ENCODE assay signal across 15 cellular contexts in genomic region chr16:2216330-2216729, GRCh38. TPM values are rescaled to one million over a fixed set of nuclear protein-coding genes. Genes with fewer than 3 reads are reported as not detected.
DNase-seq lines count a peak whose midpoint lies in the region; ATAC-seq, FAIRE-seq and TF ChIP-seq lines count a peak whose summit lies in the region.
"Had no signal": no experiment of that assay in that cellular context is flagged by ENCODE, and none has a peak within 500 bp of the region (broad histone marks: within the 10 kb centered on the region; RNA-seq: fewer than 3 reads in every experiment).

No MANE protein-coding gene starts in this region.

- H3K9ac ChIP-seq in H1 (replicated peaks in 1 of 4; ENCODE audit: extremely low read depth in 1 of 4, low read depth in 3 of 4, low read length in 3 of 4) = no peak overlapping the region; a peak in 1 of 7 replicates

- no TSS peak for BruUV-seq in Panc1 (replicated peaks; lab: Mats Ljungman, UMichigan)

- no peak overlapping the region for H3K23ac ChIP-seq in H1 (ENCODE audit: insufficient read length)

- DNase-seq in activated naive CD4-positive, alpha-beta T cell treated with anti-CD3 and anti-CD28 coated beads for 36 hours = no peak
- no peak for DNase-seq in activated naive CD4-positive, alpha-beta T cell treated with anti-CD3 and anti-CD28 coated beads, Interleukin-2, amount 50 U/mL, for 16 hours
- DNase-seq in Panc1 (ENCODE audit: low read depth, low spot score) (no peak), H1 (ENCODE audit: low read depth in 1 of 2, low spot score in 2 of 2) (no peak), sigmoid colon (no peak), SJCRH30 (no peak), GM19238 (ENCODE audit: insufficient read length, low spot score) (no peak)
- no peak for DNase-seq in stimulated activated effector memory CD8-positive, alpha-beta T cell treated with anti-CD3 and anti-CD28 coated beads, Interleukin-12 subunit alpha, Interleukin-12 subunit beta, amount 100 ng/mL, for 72 hours (ENCODE audit: low spot score in 2 of 2)
- DNase-seq: activated CD4-positive, CD25-positive, alpha-beta regulatory T cell; dermis blood vessel endothelial cell; GDM1; NCI-H1417; NCI-H510A; SHP77 treated with DMSO at 0.1 percent for 48 hours had no signal

- H3K9me3 ChIP-seq in Panc1 (ENCODE audit: control insufficient read depth, insufficient read depth, low read depth, low read length) (no peaks in the 10 kb centered on the region), H1 (ENCODE audit: insufficient read depth in 2 of 2, low read depth in 1 of 2, low read length in 1 of 2) (no peaks in the 10 kb centered on the region), sigmoid colon (no peaks in the 10 kb centered on the region), SJCRH30 (replicated peaks) (no peaks in the 10 kb centered on the region)

- H2BK20ac ChIP-seq in H1 (ENCODE audit: low read length) = no peak overlapping the region

- FAIRE-seq in H1 (lab: Jason Lieb, UNC) = no peak
- FAIRE-seq: keratinocyte had no signal

- peaks cover 4% of the 10 kb centered on the region; the same call in 1 of the 2 replicates for H3K79me1 ChIP-seq in H1 (ENCODE audit: low read depth, low read length)

- no peak overlapping the region; the same call in 1 of the 2 replicates for H2BK5ac ChIP-seq in H1 (ENCODE audit: low read depth, low read length)

- H3K4me3 ChIP-seq in Panc1 (ENCODE audit: low read depth in 2 of 2, low read length in 2 of 2) (peak overlapping the region; percentile 6 to 94; a peak in 3 of 4 replicates), H1 (ENCODE audit: extremely low read depth in 1 of 4, insufficient read depth in 2 of 4, low read depth in 3 of 4, low read length in 4 of 4) (peak overlapping the region in 2 of 4 experiments; percentile 10 to 98; a peak in 4 of 8 replicates), sigmoid colon (no peak overlapping the region), SJCRH30 (no peak overlapping the region)

- CTCF ChIA-PET in activated naive CD4-positive, alpha-beta T cell treated with anti-CD3 and anti-CD28 coated beads for 36 hours (lab: Charles Lee) = interaction anchor here (0.6 to 2.4 kb wide), 3 partner anchors 21 to 212 kb away, joined by 4 to 10 read pairs (median 5); no protein-coding TSS in a partner anchor
- CTCF ChIA-PET in Panc1 (lab: Charles Lee) = no interaction called here
- CTCF ChIA-PET in H1 (lab: Charles Lee; ENCODE audit: partially characterized antibody) = interaction anchor here (0.9 kb wide), 1 partner anchor 75 kb away, joined by 3 read pairs; no protein-coding TSS in a partner anchor

- peaks cover 8 to 26% of the 10 kb centered on the region in 2 experiments for H4K20me1 ChIP-seq in H1 (replicated peaks in 1 of 2; ENCODE audit: control insufficient read depth in 1 of 2, insufficient read depth in 2 of 2, low read length in 2 of 2)

- TF ChIP-seq POLR2A in H1 (IDR thresholded peaks at IDR 0.05; ENCODE audit: control extremely low read depth in 1 of 2, low read depth in 2 of 2, low read length in 2 of 2) = no peak
- no peak for TF ChIP-seq POLR2A in sigmoid colon (IDR thresholded peaks at IDR 0.05)

- peak overlapping the region; percentile 81; the same call in 1 of the 2 replicates for H2BK12ac ChIP-seq in H1 (ENCODE audit: low read depth, low read length)

- H3K4me1 Mint-ChIP-seq in activated naive CD4-positive, alpha-beta T cell treated with anti-CD3 and anti-CD28 coated beads for 36 hours (ENCODE audit: low read depth) = peaks cover 22% of the 10 kb centered on the region
- peaks cover 21% of the 10 kb centered on the region for H3K4me1 Mint-ChIP-seq in stimulated activated effector memory CD8-positive, alpha-beta T cell treated with anti-CD3 and anti-CD28 coated beads, Interleukin-12 subunit alpha, Interleukin-12 subunit beta, amount 100 ng/mL, for 72 hours

- peak overlapping the region; percentile 83 for H3K4me3 Mint-ChIP-seq in activated naive CD4-positive, alpha-beta T cell treated with anti-CD3 and anti-CD28 coated beads for 36 hours
- peak overlapping the region; percentile 75 for H3K4me3 Mint-ChIP-seq in stimulated activated effector memory CD8-positive, alpha-beta T cell treated with anti-CD3 and anti-CD28 coated beads, Interleukin-12 subunit alpha, Interleukin-12 subunit beta, amount 100 ng/mL, for 72 hours

- TF ChIP-seq CTCF in Panc1 (IDR thresholded peaks at IDR 0.05) = no peak
- no peak for TF ChIP-seq CTCF in H1 (IDR thresholded peaks at IDR 0.05; ENCODE audit: control extremely low read depth in 1 of 3, insufficient read depth in 1 of 3, low read depth in 1 of 3, low read length in 3 of 3)
- no peak for TF ChIP-seq CTCF in sigmoid colon (IDR thresholded peaks at IDR 0.05)

- H3K27ac Mint-ChIP-seq in activated naive CD4-positive, alpha-beta T cell treated with anti-CD3 and anti-CD28 coated beads for 36 hours = no peak overlapping the region
- H3K27ac Mint-ChIP-seq in stimulated activated effector memory CD8-positive, alpha-beta T cell treated with anti-CD3 and anti-CD28 coated beads, Interleukin-12 subunit alpha, Interleukin-12 subunit beta, amount 100 ng/mL, for 72 hours = peak overlapping the region; percentile 82

- H3K4me1 ChIP-seq in Panc1 (ENCODE audit: control insufficient read depth, insufficient read depth, low read length) (peaks cover 17% of the 10 kb centered on the region), H1 (replicated peaks in 1 of 4; ENCODE audit: control insufficient read depth in 3 of 4, insufficient read depth in 4 of 4, low read length in 3 of 4) (peaks cover 0 to 11% (median 3%) of the 10 kb centered on the region in 4 experiments; a peak in 5 of 7 replicates), sigmoid colon (peaks cover 0 to 26% (median 24%) of the 10 kb centered on the region in 4 donors), SJCRH30 (peaks cover 5% of the 10 kb centered on the region; the same call in 1 of the 2 replicates)

- peak overlapping the region; percentile 95 for H4K91ac ChIP-seq in H1 (replicated peaks; ENCODE audit: insufficient read length, low read length)

- peak overlapping the region; percentile 78 for H2BK120ac ChIP-seq in H1 (replicated peaks; ENCODE audit: low read depth, low read length)

- in situ Hi-C loops in Panc1 (cut with HindIII; ENCODE audit: low pct_unique_long_range_greater_than_20kb, low sequenced_read_pairs) = no loop called here

- peaks cover 9% of the 10 kb centered on the region for H3K23me2 ChIP-seq in H1 (ENCODE audit: low read depth, low read length)

- peak overlapping the region; percentile 96 for H3K4ac ChIP-seq in H1 (replicated peaks; ENCODE audit: insufficient read length, low read depth, low read length)

- H3K14ac ChIP-seq in H1 (ENCODE audit: insufficient read length) = no peak overlapping the region

- WGBS in H1 (ENCODE audit: extremely low coverage in 1 of 2, insufficient coverage in 1 of 2, insufficient read length in 1 of 2, insufficient replicate concordance in 2 of 2, low coverage in 1 of 2, low lambda C conversion rate in 2 of 2, missing lambda C conversion rate in 1 of 2), 2 experiments = 100% methylated on average over 4 of the region's 4 CpGs; no CpG with 5 or more reads in 1 of the 2 experiments
- WGBS in sigmoid colon, 2 donors = 76 to 93% methylated on average over 4 of the region's 4 CpGs

- H3K79me2 ChIP-seq in H1 (ENCODE audit: control insufficient read depth in 1 of 2, insufficient read depth in 2 of 2, low read length in 2 of 2) = peaks cover 3 to 18% of the 10 kb centered on the region in 2 experiments; a peak in 3 of 4 replicates

- H4K5ac ChIP-seq in H1 (ENCODE audit: insufficient read length, low read depth, low read length) = no peak overlapping the region

- no peak overlapping the region for H3K18ac ChIP-seq in H1 (ENCODE audit: extremely low read depth, low read length)

- intact Hi-C loops in activated naive CD4-positive, alpha-beta T cell treated with anti-CD3 and anti-CD28 coated beads for 36 hours (cut with micrococcal nuclease) = loop anchor here (10.0 kb wide), 1 partner anchor 208 kb away; the partner anchor contains the start of gene CCNF
- intact Hi-C loops in Panc1 (cut with micrococcal nuclease; ENCODE audit: unreplicated experiment) (no loop called here), sigmoid colon (cut with DNase I) (no loop called here)

- no peaks in the 10 kb centered on the region for H3K27me3 Mint-ChIP-seq in activated naive CD4-positive, alpha-beta T cell treated with anti-CD3 and anti-CD28 coated beads for 36 hours (ENCODE audit: low read depth)

- H2AK5ac ChIP-seq in H1 (ENCODE audit: low read depth, low read length) = 0 out of 2 replicates have a peak overlapping the region, but pooled peaks have one; percentile 65

- peak overlapping the region; percentile 99 for H3K27ac ChIP-seq in Panc1 (ENCODE audit: low read length)
- no peak overlapping the region for H3K27ac ChIP-seq in H1 (ENCODE audit: low read depth, low read length)
- H3K27ac ChIP-seq in sigmoid colon = peak overlapping the region in 1 of 4 donors; percentile 93
- H3K27ac ChIP-seq in SJCRH30 = no peak overlapping the region

- no peak for TF ChIP-seq EP300 in H1 (IDR thresholded peaks at IDR 0.05; ENCODE audit: borderline replicate concordance in 1 of 2, low read depth in 2 of 2, low read length in 2 of 2)
- no peak for TF ChIP-seq EP300 in sigmoid colon (IDR thresholded peaks at IDR 0.05)

- H3K27me3 ChIP-seq in Panc1 (ENCODE audit: control insufficient read depth, insufficient read depth, low read length) = no peaks in the 10 kb centered on the region
- H3K27me3 ChIP-seq in H1 (replicated peaks in 1 of 4; ENCODE audit: control insufficient read depth in 3 of 4, extremely low read depth in 1 of 4, insufficient read depth in 3 of 4, low read length in 3 of 4) = no peaks in the 10 kb centered on the region
- H3K27me3 ChIP-seq in sigmoid colon = no peaks in the 10 kb centered on the region
- no peaks in the 10 kb centered on the region for H3K27me3 ChIP-seq in SJCRH30

- H2AFZ ChIP-seq in H1 (ENCODE audit: low read length) = no peak overlapping the region

- POLR2A ChIA-PET in Panc1 (lab: Charles Lee) (interaction anchor here (0.6 kb wide), 1 partner anchor 43 kb away, joined by 4 read pairs; no protein-coding TSS in a partner anchor), H1 (lab: Charles Lee; ENCODE audit: partially characterized antibody) (interaction anchor here (1.0 to 15.1 kb wide), 6 partner anchors 10 to 63 kb away, joined by 3 to 156 read pairs (median 4); partner anchors contain the start of genes ECI1 and TRAF7)

- H3K9me3 Mint-ChIP-seq in activated naive CD4-positive, alpha-beta T cell treated with anti-CD3 and anti-CD28 coated beads for 36 hours = no peaks in the 10 kb centered on the region
- H3K9me3 Mint-ChIP-seq in stimulated activated effector memory CD8-positive, alpha-beta T cell treated with anti-CD3 and anti-CD28 coated beads, Interleukin-12 subunit alpha, Interleukin-12 subunit beta, amount 100 ng/mL, for 72 hours = no peaks in the 10 kb centered on the region

- no peak for TF ChIP-seq RAD21 in H1 (IDR thresholded peaks at IDR 0.05 in 1 of 2, conservative IDR thresholded peaks at IDR 0.05 in 1 of 2; ENCODE audit: low read depth in 2 of 2, low read length in 2 of 2)

- H4K8ac ChIP-seq in H1 (ENCODE audit: extremely low read depth, insufficient read depth, low read length) = 0 out of 2 replicates have a peak overlapping the region, but pooled peaks have one; percentile 73

- H3K56ac ChIP-seq in H1 (replicated peaks; ENCODE audit: insufficient read length, low read depth, low read length) = no peak overlapping the region

- no peak for ATAC-seq in Panc1
- ATAC-seq in stimulated activated effector memory CD8-positive, alpha-beta T cell treated with anti-CD3 and anti-CD28 coated beads, Interleukin-12 subunit alpha, Interleukin-12 subunit beta, amount 100 ng/mL, for 72 hours = no peak

- peaks cover 3% of the 10 kb centered on the region; the same call in 1 of the 2 replicates for H3K36me3 ChIP-seq in Panc1 (ENCODE audit: control insufficient read depth, insufficient read depth, low read length)
- H3K36me3 ChIP-seq in H1 (ENCODE audit: control insufficient read depth in 2 of 4, insufficient read depth in 4 of 4, low read length in 3 of 4) = peaks cover 4 to 9% (median 6%) of the 10 kb centered on the region in 4 experiments; a peak in 5 of 8 replicates
- H3K36me3 ChIP-seq in sigmoid colon = peaks cover 0 to 4% (median 2%) of the 10 kb centered on the region in 4 donors
- 0 out of 2 replicates have a peak, but pooled peaks cover 2% of the 10 kb centered on the region for H3K36me3 ChIP-seq in SJCRH30

- H3K4me2 ChIP-seq in H1 (ENCODE audit: insufficient read depth in 1 of 2, low read depth in 2 of 2, low read length in 2 of 2) = peak overlapping the region; percentile 51 to 60

- H3K36me3 Mint-ChIP-seq in activated naive CD4-positive, alpha-beta T cell treated with anti-CD3 and anti-CD28 coated beads for 36 hours (ENCODE audit: low read depth) = peaks cover 13% of the 10 kb centered on the region
- peaks cover 29% of the 10 kb centered on the region for H3K36me3 Mint-ChIP-seq in stimulated activated effector memory CD8-positive, alpha-beta T cell treated with anti-CD3 and anti-CD28 coated beads, Interleukin-12 subunit alpha, Interleukin-12 subunit beta, amount 100 ng/mL, for 72 hours

- no peak overlapping the region for H2BK15ac ChIP-seq in H1 (ENCODE audit: low read length)

RNA-seq across cellular contexts. Expression of gene PGP, which starts 1.7 kb away (rescaled TPM):
- 10 to 100 TPM; 11.2 to 12.2 TPM for total RNA-seq in activated naive CD4-positive, alpha-beta T cell treated with anti-CD3 and anti-CD28 coated beads for 36 hours
- total RNA-seq in Panc1 (2021; ENCODE audit: unreplicated experiment) (48.7 TPM), sigmoid colon (10 to 100 TPM in 2 of 4 donors, 1 to 10 TPM in 2; 9.0 to 14.4 (median 10.0) TPM)
- 51.6 TPM for polyA plus RNA-seq in Panc1 (2012; ENCODE audit: insufficient read length)
- total RNA-seq in H1 (2021; fragmentation: NEBNext Ultra II Directional; extraction: Animal tissue kit (Norgen Biotek cat#: 25700)) = 30.9 and 32.6 TPM in 2 replicates
- polyA plus RNA-seq in H1 (2011; rRNA removed) (55.9 and 63.9 TPM in 2 replicates), sigmoid colon (10 to 100 TPM in 2 of 3 donors, 1 to 10 TPM in 1; 6.0 to 20.2 (median 11.1) TPM)
- 44.0 TPM for polyA plus RNA-seq in H1 (2011; cell fraction: cytosol; rRNA removed)
- 81.1 TPM for polyA plus RNA-seq in H1 (2011; cell fraction: nucleus; rRNA removed)
- polyA plus RNA-seq in H1 (2012, experiment 1 of 2) = 20.8 to 40.2 TPM (median 35.0 TPM) in 4 replicates
- polyA plus RNA-seq in H1 (2012, experiment 2 of 2) = 26.7 TPM
- 54.8 TPM for polyA plus RNA-seq in H1 (2013, experiment 1 of 2)
- polyA plus RNA-seq in H1 (2013, experiment 2 of 2) = 48.7 TPM
- 9.5 and 10.9 TPM in 2 replicates for polyA minus RNA-seq in H1 (2011; rRNA and poly(A)+ RNA removed)
- 18.8 TPM for polyA minus RNA-seq in H1 (2011; cell fraction: cytosol; rRNA and poly(A)+ RNA removed)
- polyA minus RNA-seq in H1 (2011; cell fraction: nucleus; rRNA and poly(A)+ RNA removed) = 28.7 TPM
- 13.1 and 14.2 TPM in 2 replicates for total RNA-seq in SJCRH30 (2014; rRNA removed; shearing (Covaris generic))

RNA-seq across cellular contexts. Expression of gene BRICD5, which starts 5.7 kb away (rescaled TPM):
- total RNA-seq in activated naive CD4-positive, alpha-beta T cell treated with anti-CD3 and anti-CD28 coated beads for 36 hours = 1 to 10 TPM; 2.6 to 3.1 TPM
- total RNA-seq in Panc1 (2021; ENCODE audit: unreplicated experiment) (8.7 TPM), sigmoid colon (10 to 100 TPM in 1 of 4 donors, 1 to 10 TPM in 3; 1.8 to 21.3 (median 4.7) TPM)
- polyA plus RNA-seq in Panc1 (2012; ENCODE audit: insufficient read length) = 5.1 TPM
- total RNA-seq in H1 (2021; fragmentation: NEBNext Ultra II Directional; extraction: Animal tissue kit (Norgen Biotek cat#: 25700)) = 6.1 and 8.5 TPM in 2 replicates
- polyA plus RNA-seq in H1 (2011; rRNA removed) (8.6 and 14.2 TPM in 2 replicates), sigmoid colon (1 to 10 TPM in 1 of 3 donors, not detected in 2; 8.3 TPM)
- 9.8 TPM for polyA plus RNA-seq in H1 (2011; cell fraction: cytosol; rRNA removed)
- polyA plus RNA-seq in H1 (2011; cell fraction: nucleus; rRNA removed) = 97.1 TPM
- polyA plus RNA-seq in H1 (2012, experiment 1 of 2) = 6.1 to 13.0 TPM (median 8.1 TPM) in 4 replicates
- polyA plus RNA-seq in H1 (2012, experiment 2 of 2) = 12.6 TPM
- 4.7 TPM for polyA plus RNA-seq in H1 (2013, experiment 1 of 2)
- 3.5 TPM for polyA plus RNA-seq in H1 (2013, experiment 2 of 2)
- polyA minus RNA-seq in H1 (2011; rRNA and poly(A)+ RNA removed) = 1.00 and 1.0 TPM in 2 replicates
- polyA minus RNA-seq in H1 (2011; cell fraction: cytosol; rRNA and poly(A)+ RNA removed) = 3.2 TPM
- polyA minus RNA-seq in H1 (2011; cell fraction: nucleus; rRNA and poly(A)+ RNA removed) = 9.2 TPM
- 3.6 and 4.1 TPM in 2 replicates for total RNA-seq in SJCRH30 (2014; rRNA removed; shearing (Covaris generic))

RNA-seq across cellular contexts. Expression of gene E4F1, which starts 7.1 kb away (rescaled TPM):
- total RNA-seq in activated naive CD4-positive, alpha-beta T cell treated with anti-CD3 and anti-CD28 coated beads for 36 hours = 10 to 100 TPM; 21.2 to 21.7 TPM
- total RNA-seq in Panc1 (2021; ENCODE audit: unreplicated experiment) (50.8 TPM), sigmoid colon (10 to 100 TPM; 17.4 to 26.9 (median 22.0) TPM)
- polyA plus RNA-seq in Panc1 (2012; ENCODE audit: insufficient read length) = 71.0 TPM
- total RNA-seq in H1 (2021; fragmentation: NEBNext Ultra II Directional; extraction: Animal tissue kit (Norgen Biotek cat#: 25700)) = 21.9 and 22.2 TPM in 2 replicates
- polyA plus RNA-seq in H1 (2011; rRNA removed) (27.0 and 34.2 TPM in 2 replicates), sigmoid colon (10 to 100 TPM; 10.8 to 25.3 (median 13.4) TPM)
- polyA plus RNA-seq in H1 (2011; cell fraction: cytosol; rRNA removed) = 31.8 TPM
- 122 TPM for polyA plus RNA-seq in H1 (2011; cell fraction: nucleus; rRNA removed)
- 10.7 to 22.9 TPM (median 21.9 TPM) in 4 replicates for polyA plus RNA-seq in H1 (2012, experiment 1 of 2)
- polyA plus RNA-seq in H1 (2012, experiment 2 of 2) = 12.4 TPM
- 15.0 TPM for polyA plus RNA-seq in H1 (2013, experiment 1 of 2)
- polyA plus RNA-seq in H1 (2013, experiment 2 of 2) = 11.6 TPM
- 7.6 and 10.1 TPM in 2 replicates for polyA minus RNA-seq in H1 (2011; rRNA and poly(A)+ RNA removed)
- 18.4 TPM for polyA minus RNA-seq in H1 (2011; cell fraction: cytosol; rRNA and poly(A)+ RNA removed)
- 24.6 TPM for polyA minus RNA-seq in H1 (2011; cell fraction: nucleus; rRNA and poly(A)+ RNA removed)
- 18.6 and 19.6 TPM in 2 replicates for total RNA-seq in SJCRH30 (2014; rRNA removed; shearing (Covaris generic))

RNA-seq across cellular contexts. Expression of gene MLST8, which starts 11.1 kb away (rescaled TPM):
- 10 to 100 TPM; 70.0 to 70.1 TPM for total RNA-seq in activated naive CD4-positive, alpha-beta T cell treated with anti-CD3 and anti-CD28 coated beads for 36 hours
- total RNA-seq in Panc1 (2021; ENCODE audit: unreplicated experiment) (91.1 TPM), sigmoid colon (10 to 100 TPM; 30.6 to 48.5 (median 37.1) TPM)
- 129 TPM for polyA plus RNA-seq in Panc1 (2012; ENCODE audit: insufficient read length)
- 67.6 and 69.6 TPM in 2 replicates for total RNA-seq in H1 (2021; fragmentation: NEBNext Ultra II Directional; extraction: Animal tissue kit (Norgen Biotek cat#: 25700))
- polyA plus RNA-seq in H1 (2011; rRNA removed) (321 and 440 TPM in 2 replicates), sigmoid colon (10 to 100 TPM; 41.4 to 58.7 (median 42.0) TPM)
- 218 TPM for polyA plus RNA-seq in H1 (2011; cell fraction: cytosol; rRNA removed)
- 354 TPM for polyA plus RNA-seq in H1 (2011; cell fraction: nucleus; rRNA removed)
- 47.7 to 104 TPM (median 94.8 TPM) in 4 replicates for polyA plus RNA-seq in H1 (2012, experiment 1 of 2)
- polyA plus RNA-seq in H1 (2012, experiment 2 of 2) = 87.2 TPM
- 57.1 TPM for polyA plus RNA-seq in H1 (2013, experiment 1 of 2)
- 56.1 TPM for polyA plus RNA-seq in H1 (2013, experiment 2 of 2)
- 88.3 and 98.1 TPM in 2 replicates for polyA minus RNA-seq in H1 (2011; rRNA and poly(A)+ RNA removed)
- 67.9 TPM for polyA minus RNA-seq in H1 (2011; cell fraction: cytosol; rRNA and poly(A)+ RNA removed)
- 111 TPM for polyA minus RNA-seq in H1 (2011; cell fraction: nucleus; rRNA and poly(A)+ RNA removed)
- 28.8 and 32.8 TPM in 2 replicates for total RNA-seq in SJCRH30 (2014; rRNA removed; shearing (Covaris generic))

RNA-seq across cellular contexts. Expression of gene DNASE1L2, which starts 19.9 kb away (rescaled TPM):
- under 1 TPM; 0.33 to 0.62 TPM for total RNA-seq in activated naive CD4-positive, alpha-beta T cell treated with anti-CD3 and anti-CD28 coated beads for 36 hours
- total RNA-seq in Panc1 (2021; ENCODE audit: unreplicated experiment) (4.4 TPM), sigmoid colon (under 1 TPM in 3 of 4 donors, not detected in 1; 0.36 to 0.82 (median 0.81) TPM)
- 4.3 TPM for polyA plus RNA-seq in Panc1 (2012; ENCODE audit: insufficient read length)
- total RNA-seq in H1 (2021; fragmentation: NEBNext Ultra II Directional; extraction: Animal tissue kit (Norgen Biotek cat#: 25700)) = 0.19 and 0.35 TPM in 2 replicates
- polyA plus RNA-seq in H1 (2011; rRNA removed) (0.75 and 0.97 TPM in 2 replicates), sigmoid colon (under 1 TPM in 1 of 3 donors, not detected in 2; 0.93 TPM)
- polyA plus RNA-seq in H1 (2011; cell fraction: cytosol; rRNA removed) = 0.41 TPM
- polyA plus RNA-seq in H1 (2011; cell fraction: nucleus; rRNA removed) = 2.0 TPM
- polyA plus RNA-seq in H1 (2012, experiment 1 of 2) = 0.20 to 0.64 TPM (median 0.42 TPM) in 4 replicates
- 0.24 TPM for polyA plus RNA-seq in H1 (2012, experiment 2 of 2)
- 0.28 TPM for polyA plus RNA-seq in H1 (2013, experiment 1 of 2)
- polyA plus RNA-seq in H1 (2013, experiment 2 of 2) = 0.22 TPM
- 0.09 and 0.12 TPM in 2 replicates for polyA minus RNA-seq in H1 (2011; rRNA and poly(A)+ RNA removed)
- polyA minus RNA-seq in H1 (2011; cell fraction: cytosol; rRNA and poly(A)+ RNA removed) = not detected
- polyA minus RNA-seq in H1 (2011; cell fraction: nucleus; rRNA and poly(A)+ RNA removed) = 0.60 TPM
- 0.96 and 1.7 TPM in 2 replicates for total RNA-seq in SJCRH30 (2014; rRNA removed; shearing (Covaris generic))

Comparison
In these comparisons a context has a peak if more than half of its experiments do, and no peak if none do; other contexts are left out.
1. H3K4me3 ChIP-seq: peak in Panc1 (2 of 2); none in sigmoid colon (0 of 4) and SJCRH30 (single experiment).